Comparison of ENCODE assay signal across 8 cellular contexts in genomic region chr3:41116851-41117250, GRCh38.
A peak's percentile ranks its signal among the peaks of the same experiment; 100 is the strongest.
DNase-seq lines count a peak whose midpoint lies in the region; ATAC-seq and TF ChIP-seq lines count a peak whose summit lies in the region.

No MANE protein-coding gene starts in this region.

- peak overlapping the region; percentile 67 for H3K4me3 Mint-ChIP-seq in activated T-helper 17 cell treated with anti-CD3 and anti-CD28 coated beads, Interleukin-2, amount 50 U/mL, for 72 hours

- peak overlapping the region; percentile 19 to 37 for H3K27ac ChIP-seq in right atrium auricular region
- no peak overlapping the region for H3K27ac ChIP-seq in right cardiac atrium (ENCODE audit: low read length)
- H3K27ac ChIP-seq in left lung = peak overlapping the region; percentile 53 to 86
- H3K27ac ChIP-seq in transverse colon = peak overlapping the region; percentile 43 to 51 (median 48)

- H3K4me3 ChIP-seq in right atrium auricular region (no peak overlapping the region), right cardiac atrium (ENCODE audit: low read length) (no peak overlapping the region), left lung (no peak overlapping the region), transverse colon (no peak overlapping the region)

- WGBS in right cardiac atrium = 79% methylated on average over 8 of the region's 8 CpGs
- 64 to 92% methylated on average over 2 to 8 of the region's 8 CpGs for WGBS in transverse colon (ENCODE audit: low coverage in 1 of 2), 2 donors

- H3K27me3 ChIP-seq in right atrium auricular region (no peaks in the 10 kb centered on the region), right cardiac atrium (ENCODE audit: control insufficient read depth, insufficient read depth) (no peaks in the 10 kb centered on the region), left lung (no peaks in the 10 kb centered on the region), transverse colon (no peaks in the 10 kb centered on the region)

- no peak for TF ChIP-seq POLR2A in transverse colon (IDR thresholded peaks at IDR 0.05)

- H3K36me3 Mint-ChIP-seq in activated T-helper 17 cell treated with anti-CD3 and anti-CD28 coated beads, Interleukin-2, amount 50 U/mL, for 72 hours (ENCODE audit: low read depth) = no peaks in the 10 kb centered on the region

- TF ChIP-seq EP300 in transverse colon (IDR thresholded peaks at IDR 0.05; ENCODE audit: low read depth) = no peak

- intact Hi-C loops in right cardiac atrium (cut with DNase I) (no loop called here), left lung (cut with DNase I) (no loop called here), transverse colon (cut with DNase I; ENCODE audit: low total_unique reads) (no loop called here)

- TF ChIP-seq CTCF in right atrium auricular region (IDR thresholded peaks at IDR 0.05) (no peak), left lung (IDR thresholded peaks at IDR 0.05) (no peak), transverse colon (IDR thresholded peaks at IDR 0.05) (no peak)

- H3K4me1 ChIP-seq in right atrium auricular region (peaks cover 0 to 29% of the 10 kb centered on the region in 2 donors), right cardiac atrium (ENCODE audit: control insufficient read depth, insufficient read depth, low read length) (peaks cover 5% of the 10 kb centered on the region), left lung (peaks cover 0 to 20% of the 10 kb centered on the region in 2 donors), transverse colon (peaks cover 3 to 37% (median 15%) of the 10 kb centered on the region in 4 donors)

- peaks cover 14% of the 10 kb centered on the region for H3K4me1 Mint-ChIP-seq in activated T-helper 17 cell treated with anti-CD3 and anti-CD28 coated beads, Interleukin-2, amount 50 U/mL, for 72 hours

- H3K9me3 ChIP-seq in right atrium auricular region (no peaks in the 10 kb centered on the region), right cardiac atrium (ENCODE audit: control insufficient read depth, low read length) (no peaks in the 10 kb centered on the region), left lung (no peaks in the 10 kb centered on the region), transverse colon (no peaks in the 10 kb centered on the region)

- H3K27me3 Mint-ChIP-seq in activated T-helper 17 cell treated with anti-CD3 and anti-CD28 coated beads, Interleukin-2, amount 50 U/mL, for 72 hours = no peaks in the 10 kb centered on the region

- H3K36me3 ChIP-seq in right atrium auricular region (no peaks in the 10 kb centered on the region), left lung (no peaks in the 10 kb centered on the region), transverse colon (no peaks in the 10 kb centered on the region)

- peaks cover 3% of the 10 kb centered on the region for H3K9me3 Mint-ChIP-seq in activated T-helper 17 cell treated with anti-CD3 and anti-CD28 coated beads, Interleukin-2, amount 50 U/mL, for 72 hours

- no peak for ATAC-seq in right cardiac atrium
- ATAC-seq in activated T-helper 17 cell treated with anti-CD3 and anti-CD28 coated beads, Interleukin-2, amount 50 U/mL, for 72 hours (replicated peaks) = no peak
- ATAC-seq in left lung = no peak
- ATAC-seq in HG03442 (IDR thresholded peaks at IDR 0.05; ENCODE audit: unreplicated experiment) = no peak
- no peak for ATAC-seq in HG02763 (IDR thresholded peaks at IDR 0.05; ENCODE audit: unreplicated experiment)
- ATAC-seq in HG03460 (IDR thresholded peaks at IDR 0.05; ENCODE audit: unreplicated experiment) = no peak

- in situ Hi-C loops in transverse colon (cut with MboI; ENCODE audit: low pct_ligation_motif_present in 1 of 4, low pct_unique_long_range_greater_than_20kb in 1 of 4, low sequenced_read_pairs in 3 of 4) = no loop called here

- DNase-seq in right atrium auricular region (ENCODE audit: low spot score) (no peak), right cardiac atrium (no peak), left lung (no peak), transverse colon (no peak)

- H3K27ac Mint-ChIP-seq in activated T-helper 17 cell treated with anti-CD3 and anti-CD28 coated beads, Interleukin-2, amount 50 U/mL, for 72 hours = peak overlapping the region; percentile 86
